Comparison of ENCODE assay signal across 9 cellular contexts in the genomic region with DNA sequence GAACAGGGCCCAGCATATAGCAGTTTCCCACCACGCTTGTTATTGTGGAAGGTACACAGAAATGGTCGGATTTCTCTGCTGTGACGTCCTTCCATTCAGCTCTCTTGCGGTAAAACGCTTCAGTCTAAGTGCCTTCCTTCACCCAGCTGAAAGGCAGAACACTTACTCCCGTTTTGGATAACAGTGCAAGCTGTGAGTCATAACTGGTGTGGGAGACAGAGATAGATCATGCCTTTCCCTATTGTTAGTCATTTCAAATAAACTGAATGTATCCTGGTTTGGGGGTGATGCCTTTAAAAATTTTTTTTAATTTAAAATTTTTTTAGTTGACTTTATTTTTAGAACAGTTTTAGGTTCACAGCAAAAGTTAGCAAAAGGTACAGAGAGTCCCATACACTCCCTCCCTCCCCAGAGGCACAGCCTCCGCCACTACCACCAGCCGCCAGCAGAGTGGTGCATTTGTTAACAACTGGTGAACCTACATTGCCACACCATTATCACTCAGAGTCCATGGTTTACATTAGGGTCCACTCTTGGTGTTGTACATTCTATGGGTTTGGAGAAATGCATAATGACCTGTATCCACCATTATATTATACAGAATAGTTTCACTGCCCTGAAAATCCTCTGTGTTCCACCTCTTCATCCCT.
A peak's percentile ranks its signal among the peaks of the same experiment; 100 is the strongest.
DNase-seq lines count a peak whose midpoint lies in the region; ATAC-seq, FAIRE-seq and TF ChIP-seq lines count a peak whose summit lies in the region.
"Had no signal": no experiment of that assay in that cellular context is flagged by ENCODE, and none has a peak within 500 bp of the region (broad histone marks: within the 10 kb centered on the region; RNA-seq: fewer than 3 reads in every experiment).

No MANE protein-coding gene starts in this region.

- H4K20me1 ChIP-seq in H9 (ENCODE audit: control insufficient read depth, insufficient read depth, insufficient read length), result no peaks in the 10 kb centered on the region
- H4K20me1 ChIP-seq in hepatocyte (ENCODE audit: insufficient read depth, poor library complexity, severe bottlenecking), result no peaks in the 10 kb centered on the region

- H3K27me3 ChIP-seq in H9 (ENCODE audit: insufficient read depth, low read length) (no peaks in the 10 kb centered on the region), hepatocyte (no peaks in the 10 kb centered on the region)

- no peaks in the 10 kb centered on the region for H3K27me3 Mint-ChIP-seq in H9 (ENCODE audit: low read depth)
- H3K27me3 Mint-ChIP-seq in stimulated activated naive B cell treated with anti-CD40 and anti-IgM and Interleukin-4, amounts not matched to agents 10 μg/mL and 1 μg/mL and 100 μg/mL, for 72 hours, result peaks cover 7 to 16% of the 10 kb centered on the region in 2 donors

- no peak overlapping the region for H4K8ac ChIP-seq in H9 (replicated peaks; ENCODE audit: insufficient read length, low read depth, low read length)

- H4K5ac ChIP-seq in H9 (ENCODE audit: insufficient read length, low read depth, low read length), result no peak overlapping the region

- H3K4me2 ChIP-seq in H9 (ENCODE audit: insufficient read depth, insufficient read length, low read length), result no peak overlapping the region
- H3K4me2 ChIP-seq in hepatocyte, result no peak overlapping the region

- H3K79me2 ChIP-seq in H9 (ENCODE audit: insufficient read depth, low read length) (no peaks in the 10 kb centered on the region), hepatocyte (no peaks in the 10 kb centered on the region)

- H2BK12ac ChIP-seq in H9 (ENCODE audit: insufficient read length, low read depth, low read length), result no peak overlapping the region

- H3K14ac ChIP-seq in H9 (ENCODE audit: insufficient read depth, low read length), result no peak overlapping the region

- no peak overlapping the region for H3K4me3 ChIP-seq in hepatocyte
- H3K4me3 ChIP-seq in kidney (ENCODE audit: low read length in 2 of 2), result no peak overlapping the region

- no peak overlapping the region for H3K27ac Mint-ChIP-seq in H9
- no peak overlapping the region for H3K27ac Mint-ChIP-seq in stimulated activated naive B cell treated with anti-CD40 and anti-IgM and Interleukin-4, amounts not matched to agents 10 μg/mL and 1 μg/mL and 100 μg/mL, for 72 hours

- peaks cover 4% of the 10 kb centered on the region in 2 experiments; a peak in 2 of 4 replicates for H3K4me1 Mint-ChIP-seq in H9
- no peaks in the 10 kb centered on the region for H3K4me1 Mint-ChIP-seq in stimulated activated naive B cell treated with anti-CD40 and anti-IgM and Interleukin-4, amounts not matched to agents 10 μg/mL and 1 μg/mL and 100 μg/mL, for 72 hours

- no peak overlapping the region for H3K27ac ChIP-seq in 22Rv1
- H3K27ac ChIP-seq in H9 (ENCODE audit: insufficient read length, low read depth, low read length), result no peak overlapping the region
- H3K27ac ChIP-seq in hepatocyte, result no peak overlapping the region
- no peak overlapping the region for H3K27ac ChIP-seq in kidney (ENCODE audit: low read depth in 2 of 2, low read length in 2 of 2)

- TF ChIP-seq CTCF in 22Rv1 (IDR thresholded peaks at IDR 0.05), result peak; percentile 28
- TF ChIP-seq CTCF in H9 (conservative IDR thresholded peaks at IDR 0.05), result peak; percentile 63
- TF ChIP-seq CTCF in hepatocyte (IDR thresholded peaks at IDR 0.05; ENCODE audit: poor library complexity), result peak; percentile 25
- no peak for TF ChIP-seq CTCF in kidney (IDR thresholded peaks at IDR 0.05; ENCODE audit: borderline replicate concordance, extremely low read depth, insufficient read depth)

- FAIRE-seq in kidney (lab: Jason Lieb, UNC), result no peak

- no peak overlapping the region for H2BK20ac ChIP-seq in H9 (ENCODE audit: low read depth, low read length, poor library complexity, severe bottlenecking)

- H2AFZ ChIP-seq in H9 (ENCODE audit: low read length) (no peak overlapping the region), hepatocyte (no peak overlapping the region)

- no peak overlapping the region for H3K23ac ChIP-seq in H9 (ENCODE audit: insufficient read length, low read depth, low read length)

- no peak overlapping the region for H3K56ac ChIP-seq in H9 (ENCODE audit: insufficient read length, low read depth, low read length)

- no CpG with 5 or more reads among the region's 8 CpGs for WGBS in H9 (ENCODE audit: extremely low coverage, insufficient read length, low lambda C conversion rate)
- 48% methylated on average over 8 of the region's 8 CpGs for WGBS in hepatocyte (ENCODE audit: low lambda C conversion rate, missing lambda C conversion rate)

- H3K4me3 Mint-ChIP-seq in H9, result no peak overlapping the region; a peak in 1 of 5 replicates
- H3K4me3 Mint-ChIP-seq in stimulated activated naive B cell treated with anti-CD40 and anti-IgM and Interleukin-4, amounts not matched to agents 10 μg/mL and 1 μg/mL and 100 μg/mL, for 72 hours, result no peak overlapping the region

- H3K9ac ChIP-seq in H9 (ENCODE audit: extremely low read depth, insufficient read length, low read length) (no peak overlapping the region), kidney (ENCODE audit: low read length in 2 of 2) (no peak overlapping the region)

- no peaks in the 10 kb centered on the region for H3K9me2 ChIP-seq in hepatocyte (replicated peaks; ENCODE audit: insufficient read depth)

- no peak for ATAC-seq in GM19455 (IDR thresholded peaks at IDR 0.05; ENCODE audit: unreplicated experiment)
- no peak for ATAC-seq in stimulated activated naive B cell treated with anti-CD40 and anti-IgM and Interleukin-4, amounts not matched to agents 10 μg/mL and 1 μg/mL and 100 μg/mL, for 72 hours (replicated peaks)
- ATAC-seq in GM18519 (IDR thresholded peaks at IDR 0.05; ENCODE audit: low FRiP score, unreplicated experiment), result no peak

- peaks cover 10% of the 10 kb centered on the region for H3K9me3 ChIP-seq in H9 (ENCODE audit: control insufficient read depth, low read depth, low read length)
- no peaks in the 10 kb centered on the region for H3K9me3 ChIP-seq in hepatocyte (ENCODE audit: low read depth)
- peaks cover 7 to 9% of the 10 kb centered on the region in 2 donors for H3K9me3 ChIP-seq in kidney (ENCODE audit: control insufficient read depth in 1 of 2, low read length in 2 of 2)

- no peaks in the 10 kb centered on the region for H3K23me2 ChIP-seq in H9 (ENCODE audit: insufficient read length, low read depth, low read length, poor library complexity, severe bottlenecking)

- no peak overlapping the region for H2AK5ac ChIP-seq in H9 (ENCODE audit: insufficient read length, low read length)

- H2BK5ac ChIP-seq in H9 (ENCODE audit: insufficient read length, low read length), result no peak overlapping the region

- H4K91ac ChIP-seq in H9 (ENCODE audit: insufficient read length, low read depth, low read length), result no peak overlapping the region

- intact Hi-C loops in kidney (cut with DNase I), result no loop called here

- no peak overlapping the region for H3T11ph ChIP-seq in H9 (ENCODE audit: low read length)

- no peak overlapping the region for H2BK15ac ChIP-seq in H9 (ENCODE audit: low read depth, low read length)

- no peak overlapping the region for H3K4ac ChIP-seq in H9 (ENCODE audit: low read depth, low read length)

- H3K9me3 Mint-ChIP-seq in H9, result peaks cover 13 to 14% of the 10 kb centered on the region in 2 experiments
- peaks cover 13% of the 10 kb centered on the region in 2 donors for H3K9me3 Mint-ChIP-seq in stimulated activated naive B cell treated with anti-CD40 and anti-IgM and Interleukin-4, amounts not matched to agents 10 μg/mL and 1 μg/mL and 100 μg/mL, for 72 hours

- no peaks in the 10 kb centered on the region for H3K79me1 ChIP-seq in H9 (ENCODE audit: insufficient read depth, low read depth, low read length, poor library complexity, severe bottlenecking)

- H3K4me1 ChIP-seq in H9 (ENCODE audit: insufficient read depth, low read length), result peaks cover 3% of the 10 kb centered on the region; the same call in 1 of the 2 replicates
- H3K4me1 ChIP-seq in hepatocyte (ENCODE audit: insufficient read depth), result no peaks in the 10 kb centered on the region
- H3K4me1 ChIP-seq in kidney (ENCODE audit: control insufficient read depth in 1 of 2, insufficient read depth in 1 of 2, low read depth in 1 of 2, low read length in 2 of 2), result no peaks in the 10 kb centered on the region

- H3K36me3 ChIP-seq in hepatocyte (replicated peaks; ENCODE audit: insufficient read depth, low read depth), result no peaks in the 10 kb centered on the region
- no peaks in the 10 kb centered on the region for H3K36me3 ChIP-seq in kidney (ENCODE audit: control insufficient read depth in 1 of 2, insufficient read depth in 2 of 2, low read length in 2 of 2)

- in situ Hi-C loops in SK-MEL-5 (cut with HindIII; ENCODE audit: low pct_unique_long_range_greater_than_20kb, low sequenced_read_pairs), result no loop called here

- H3K18ac ChIP-seq in H9 (ENCODE audit: insufficient read length, low read depth, low read length), result no peak overlapping the region

- H2BK120ac ChIP-seq in H9 (ENCODE audit: low read depth, low read length, poor library complexity, severe bottlenecking), result no peak overlapping the region

- H3K36me3 Mint-ChIP-seq in H9 (ENCODE audit: insufficient read depth in 1 of 3, low read depth in 3 of 3), result peaks cover 8 to 14% (median 10%) of the 10 kb centered on the region in 3 experiments
- peaks cover 2 to 4% of the 10 kb centered on the region in 2 donors for H3K36me3 Mint-ChIP-seq in stimulated activated naive B cell treated with anti-CD40 and anti-IgM and Interleukin-4, amounts not matched to agents 10 μg/mL and 1 μg/mL and 100 μg/mL, for 72 hours

- DNase-seq in H9, result peak; percentile 44
- DNase-seq in SK-MEL-5 (ENCODE audit: low read depth, low spot score), result peak; percentile 43
- DNase-seq in hepatocyte (ENCODE audit: low spot score), result no peak
- DNase-seq in kidney, result no peak
- DNase-seq in stimulated activated naive B cell treated with anti-CD40 and anti-IgM and Interleukin-4, amounts not matched to agents 10 μg/mL and 1 μg/mL and 100 μg/mL, for 72 hours, result no peak
- DNase-seq: cortex of kidney had no signal

Comparison
In these comparisons a context has a peak if more than half of its experiments do, and no peak if none do; other contexts are left out.
1. DNase-seq: peak in H9 (single experiment) and SK-MEL-5 (single experiment); none in hepatocyte (single experiment), kidney (single experiment) and stimulated activated naive B cell treated with anti-CD40 and anti-IgM and Interleukin-4, amounts not matched to agents 10 μg/mL and 1 μg/mL and 100 μg/mL, for 72 hours (single experiment).